ENCODE assay signal across 8 cellular contexts in genomic region chr3:72446406-72447058, GRCh38. TPM values are rescaled to one million over a fixed set of nuclear protein-coding genes. Genes with fewer than 3 reads are reported as not detected.
DNase-seq lines count a peak whose midpoint lies in the region; ATAC-seq and TF ChIP-seq lines count a peak whose summit lies in the region.

Gene RYBP, minus strand, starts transcription at chr3:72446621.

- peaks cover 49% of the 10 kb centered on the region for H3K4me1 Mint-ChIP-seq in activated naive CD8-positive, alpha-beta T cell (ENCODE audit: low read depth)

- H3K27ac ChIP-seq in psoas muscle: peak within 1 kb of the TSS; percentile 85

- peak within 1 kb of the TSS; percentile 85 for H3K4me3 ChIP-seq in psoas muscle

- DNase-seq in NCI-H2227 (lab: John Stamatoyannopoulos, UW; ENCODE audit: unreplicated experiment) (peak; percentile 33), NCI-H2227 treated with DMSO at 0.1 percent for 48 hours (lab: John Stamatoyannopoulos, UW) (no peak), NCI-H345 (lab: John Stamatoyannopoulos, UW) (peak; percentile 25), left cardiac atrium (no peak), psoas muscle (no peak), SHP77 treated with DMSO at 0.1 percent for 48 hours (lab: John Stamatoyannopoulos, UW) (no peak)

- intact Hi-C loops in left cardiac atrium (cut with DNase I): loop anchor here in 1 of 2 donors (5.0 kb wide), 1 partner anchor 99 kb away; no protein-coding TSS in a partner anchor
- intact Hi-C loops in psoas muscle (cut with DNase I): loop anchor here in 1 of 2 donors (5.0 kb wide), 1 partner anchor 36 kb away; no protein-coding TSS in a partner anchor

- peak; percentile 8 for TF ChIP-seq CTCF in psoas muscle (IDR thresholded peaks at IDR 0.05)

- H3K36me3 Mint-ChIP-seq in activated naive CD8-positive, alpha-beta T cell: peaks cover 9% of the 10 kb centered on the region

- H3K27ac Mint-ChIP-seq in activated naive CD8-positive, alpha-beta T cell: peak within 1 kb of the TSS; percentile 98

- ATAC-seq in HG02642 (IDR thresholded peaks at IDR 0.05; ENCODE audit: poor library complexity, unreplicated experiment): peak; percentile 41
- peak; percentile 57 to 76 for ATAC-seq in left cardiac atrium
- ATAC-seq in psoas muscle: peak; percentile 61 to 81 (median 66)

- peak within 1 kb of the TSS; percentile 100 for H3K4me3 Mint-ChIP-seq in activated naive CD8-positive, alpha-beta T cell

- 0 to 1% (median 0%) methylated on average over 32 to 45 of the region's 45 CpGs for WGBS in psoas muscle, 3 donors

- no peaks in the 10 kb centered on the region for H3K36me3 ChIP-seq in psoas muscle (ENCODE audit: insufficient read depth in 1 of 2, low read depth in 1 of 2)

- peaks cover 26% of the 10 kb centered on the region for H3K4me1 ChIP-seq in psoas muscle

- H3K27me3 Mint-ChIP-seq in activated naive CD8-positive, alpha-beta T cell: peaks cover 4% of the 10 kb centered on the region

- no peaks in the 10 kb centered on the region for H3K9me3 ChIP-seq in psoas muscle

- H3K9me3 Mint-ChIP-seq in activated naive CD8-positive, alpha-beta T cell (ENCODE audit: low read depth): peaks cover 3% of the 10 kb centered on the region

- no peaks in the 10 kb centered on the region for H3K27me3 ChIP-seq in psoas muscle (ENCODE audit: insufficient read depth in 3 of 3, low read length in 2 of 3)

RNA-seq across cellular contexts. Expression of gene RYBP, which starts in this region (rescaled TPM):
- total RNA-seq in left cardiac atrium (10 to 100 TPM in 1 of 2 donors, 1 to 10 TPM in 1; 8.7 to 10.3 TPM), psoas muscle (1 to 10 TPM; 4.5 to 6.1 (median 5.1) TPM)
- 1 to 10 TPM; 2.7 to 3.9 (median 3.1) TPM for polyA plus RNA-seq in psoas muscle

Comparison
In these comparisons a context has a peak if more than half of its experiments do, and no peak if none do; other contexts are left out.
1. DNase-seq: peak in NCI-H2227 (single experiment) and NCI-H345 (single experiment); none in NCI-H2227 treated with DMSO at 0.1 percent for 48 hours (single experiment), left cardiac atrium (single experiment), psoas muscle (0 of 2) and SHP77 treated with DMSO at 0.1 percent for 48 hours (single experiment).
2. Peak in every context shown above with its lines, with median percentiles within 50 percentile points of each other: ATAC-seq.